Comparison of ENCODE assay signal across 29 cellular contexts in genomic region chr1:188778578-188778977, GRCh38.
"Had no signal": no experiment of that assay in that cellular context is flagged by ENCODE, and none has a peak within 500 bp of the region (broad histone marks: within the 10 kb centered on the region; RNA-seq: fewer than 3 reads in every experiment).

No MANE protein-coding gene starts in this region.

- ATAC-seq: body of pancreas; left colon; right lobe of liver; stimulated activated effector memory CD8-positive, alpha-beta T cell treated with anti-CD3 and anti-CD28 coated beads, Interleukin-12 subunit alpha, Interleukin-12 subunit beta, amount 100 ng/mL, for 72 hours; stimulated activated naive CD8-positive, alpha-beta T cell treated with anti-CD3 and anti-CD28 coated beads, Interleukin-15, amount 100 ng/mL, for 72 hours had no signal

- H3K4me3 ChIP-seq: body of pancreas, cardiac muscle cell, coronary artery, dorsolateral prefrontal cortex, right lobe of liver, thyroid gland, upper lobe of left lung had no signal

- DNase-seq: activated CD4-positive, alpha-beta memory T cell treated with anti-CD3 and anti-CD28 coated beads, Interleukin-2, amount 10 ng/mL, durations not matched to agents 7 days and 5 days; activated CD4-positive, alpha-beta T cell treated with anti-CD3 and anti-CD28 coated beads for 1 hour; activated CD4-positive, alpha-beta T cell treated with anti-CD3 and anti-CD28 coated beads, Interleukin-2, amount 10 ng/mL, durations not matched to agents 7 days and 5 days; activated CD8-positive, alpha-beta memory T cell treated with anti-CD3 and anti-CD28 coated beads, Interleukin-2, amount 50 U/mL, for 48 hours; activated gamma-delta T cell; activated naive CD4-positive, alpha-beta T cell treated with anti-CD3 and anti-CD28 coated beads, Interleukin-2, amount 10 ng/mL, durations not matched to agents 7 days and 5 days; activated naive CD8-positive, alpha-beta T cell treated with anti-CD3 and anti-CD28 coated beads, Interleukin-2, amount 10 ng/mL, durations not matched to agents 7 days and 5 days; activated T-cell treated with anti-CD3 and anti-CD28 coated beads, Interleukin-2, amount 50 U/mL, for 24 hours; amygdala; body of pancreas; dorsolateral prefrontal cortex; effector memory CD4-positive, alpha-beta T cell; erythroblast; head of caudate nucleus; hippocampal formation; kidney; left colon; mammary epithelial cell; right lobe of liver; small intestine; stimulated activated CD4-positive, alpha-beta T cell treated with anti-CD3 and anti-CD28 coated beads, Interleukin-4, amount 100 ng/mL, for 24 hours; stimulated activated naive CD8-positive, alpha-beta T cell treated with anti-CD3 and anti-CD28 coated beads, Interleukin-15, amount 100 ng/mL, for 72 hours; substantia nigra; T-helper 2 cell; thyroid gland; upper lobe of left lung had no signal
